9 cellular contexts compared by ENCODE assay signal in genomic region chr17:134332-134785, GRCh38. TPM values are rescaled to one million over a fixed set of nuclear protein-coding genes. Genes with fewer than 3 reads are reported as not detected.
DNase-seq lines count a peak whose midpoint lies in the region; ATAC-seq and TF ChIP-seq lines count a peak whose summit lies in the region.
"Not testable (repeated sequence)": the region's sequence is repeated elsewhere in the genome, so short reads cannot be mapped to it uniquely, and the experiment has no call there.
"Had no signal": no experiment of that assay in that cellular context is flagged by ENCODE, and none has a peak within 500 bp of the region (broad histone marks: within the 10 kb centered on the region; RNA-seq: fewer than 3 reads in every experiment).

No MANE protein-coding gene starts in this region.

- H3K9me3 Mint-ChIP-seq in activated CD4-positive, alpha-beta memory T cell treated with anti-CD3 and anti-CD28 coated beads for 36 hours; chondrocyte (ENCODE audit: low read depth): not testable (repeated sequence)

- H3K36me3 ChIP-seq in lower lobe of right lung, result not testable (repeated sequence)

- H3K4me1 ChIP-seq in lower lobe of right lung, result not testable (repeated sequence)

- H3K27ac Mint-ChIP-seq in activated CD4-positive, alpha-beta memory T cell treated with anti-CD3 and anti-CD28 coated beads for 36 hours; chondrocyte (ENCODE audit: unreplicated experiment): not testable (repeated sequence)

- not testable (repeated sequence) for H3K27me3 ChIP-seq in lower lobe of right lung (ENCODE audit: low read depth)

- ATAC-seq in GM19455 (IDR thresholded peaks at IDR 0.05; ENCODE audit: unreplicated experiment), result peak; percentile 83
- ATAC-seq in HG02840 (IDR thresholded peaks at IDR 0.05; ENCODE audit: low FRiP score, unreplicated experiment), result peak; percentile 65
- ATAC-seq in HG03521 (IDR thresholded peaks at IDR 0.05; ENCODE audit: unreplicated experiment), result peak; percentile 89
- ATAC-seq in lower lobe of right lung, result peak; percentile 85 to 90

- POLR2A ChIA-PET in activated CD4-positive, alpha-beta memory T cell treated with anti-CD3 and anti-CD28 coated beads for 36 hours (lab: Charles Lee), result not testable (repeated sequence)

- not testable (repeated sequence) for H3K27ac ChIP-seq in lower lobe of right lung

- H3K4me3 ChIP-seq in lower lobe of right lung, result not testable (repeated sequence)

- TF ChIP-seq CTCF in GM12872 (IDR thresholded peaks at IDR 0.05; ENCODE audit: insufficient read depth, low read depth, low read length) (peak; percentile 44), chondrocyte (IDR thresholded peaks at IDR 0.05) (peak; percentile 69), lower lobe of right lung (IDR thresholded peaks at IDR 0.05) (peak; percentile 34)

- peak; percentile 57 for DNase-seq in activated CD4-positive, alpha-beta memory T cell treated with anti-CD3 and anti-CD28 coated beads for 36 hours
- peak; percentile 42 for DNase-seq in chondrocyte (ENCODE audit: low spot score)
- DNase-seq in lower lobe of right lung, result peak; percentile 63
- DNase-seq in stimulated activated CD4-positive, alpha-beta T cell treated with anti-CD3 and anti-CD28 coated beads, Interleukin-1b, Interleukin-23, amount 100 ng/mL, for 48 hours, result peak; percentile 71

- H3K4me3 Mint-ChIP-seq in activated CD4-positive, alpha-beta memory T cell treated with anti-CD3 and anti-CD28 coated beads for 36 hours; chondrocyte (ENCODE audit: unreplicated experiment): not testable (repeated sequence)

- not testable (repeated sequence) for H3K9me3 ChIP-seq in lower lobe of right lung

- intact Hi-C loops in activated CD4-positive, alpha-beta memory T cell treated with anti-CD3 and anti-CD28 coated beads for 36 hours (cut with micrococcal nuclease); lower lobe of right lung (cut with DNase I): not testable (repeated sequence)

- H3K36me3 Mint-ChIP-seq in activated CD4-positive, alpha-beta memory T cell treated with anti-CD3 and anti-CD28 coated beads for 36 hours; chondrocyte (ENCODE audit: low read depth): not testable (repeated sequence)

- not testable (repeated sequence) for H3K27me3 Mint-ChIP-seq in activated CD4-positive, alpha-beta memory T cell treated with anti-CD3 and anti-CD28 coated beads for 36 hours; chondrocyte (ENCODE audit: low read depth)

- CTCF ChIA-PET in activated CD4-positive, alpha-beta memory T cell treated with anti-CD3 and anti-CD28 coated beads for 36 hours (lab: Charles Lee), result not testable (repeated sequence)

- not testable (repeated sequence) for H3K4me1 Mint-ChIP-seq in activated CD4-positive, alpha-beta memory T cell treated with anti-CD3 and anti-CD28 coated beads for 36 hours (ENCODE audit: low read depth); chondrocyte (ENCODE audit: low read depth)

RNA-seq across cellular contexts. Expression of gene SCGB1C2, which starts 3.0 kb away (rescaled TPM):
- not detected for total RNA-seq in activated CD4-positive, alpha-beta memory T cell treated with anti-CD3 and anti-CD28 coated beads for 36 hours
- total RNA-seq in chondrocyte, result not detected in 3 replicates
- total RNA-seq in lower lobe of right lung, result not detected
- total RNA-seq: RPMI7951 had no signal

RNA-seq across cellular contexts. Expression of gene DOC2B, which starts 47.1 kb away (rescaled TPM):
- under 1 TPM; 0.02 to 0.12 TPM for total RNA-seq in activated CD4-positive, alpha-beta memory T cell treated with anti-CD3 and anti-CD28 coated beads for 36 hours
- 0.31 to 0.64 TPM (median 0.32 TPM) in 3 replicates for total RNA-seq in chondrocyte
- total RNA-seq in lower lobe of right lung, result 6.2 TPM
- total RNA-seq: RPMI7951 had no signal
